ENCODE assay signal across 1 cellular context in genomic region chr5:75340714-75341478, GRCh38.
TF ChIP-seq lines count a peak whose summit lies in the region.

No MANE protein-coding gene starts in this region.

TF ChIP-seq in HepG2, 621 proteins besides CTCF, POLR2A, EP300 and RAD21:
- TF ChIP-seq ZBTB1 (CRISPR knock-in tag; IDR thresholded peaks at IDR 0.05; ENCODE audit: borderline replicate concordance) (no peak), RBFOX2 (IDR thresholded peaks at IDR 0.05; ENCODE audit: low read depth, low read length) (peak; percentile 52), MLLT10 (CRISPR knock-in tag; IDR thresholded peaks at IDR 0.05) (peak; percentile 70; the same call in 1 of the 2 replicates)
